ENCODE assay signal across 1 cellular context in the genomic region with DNA sequence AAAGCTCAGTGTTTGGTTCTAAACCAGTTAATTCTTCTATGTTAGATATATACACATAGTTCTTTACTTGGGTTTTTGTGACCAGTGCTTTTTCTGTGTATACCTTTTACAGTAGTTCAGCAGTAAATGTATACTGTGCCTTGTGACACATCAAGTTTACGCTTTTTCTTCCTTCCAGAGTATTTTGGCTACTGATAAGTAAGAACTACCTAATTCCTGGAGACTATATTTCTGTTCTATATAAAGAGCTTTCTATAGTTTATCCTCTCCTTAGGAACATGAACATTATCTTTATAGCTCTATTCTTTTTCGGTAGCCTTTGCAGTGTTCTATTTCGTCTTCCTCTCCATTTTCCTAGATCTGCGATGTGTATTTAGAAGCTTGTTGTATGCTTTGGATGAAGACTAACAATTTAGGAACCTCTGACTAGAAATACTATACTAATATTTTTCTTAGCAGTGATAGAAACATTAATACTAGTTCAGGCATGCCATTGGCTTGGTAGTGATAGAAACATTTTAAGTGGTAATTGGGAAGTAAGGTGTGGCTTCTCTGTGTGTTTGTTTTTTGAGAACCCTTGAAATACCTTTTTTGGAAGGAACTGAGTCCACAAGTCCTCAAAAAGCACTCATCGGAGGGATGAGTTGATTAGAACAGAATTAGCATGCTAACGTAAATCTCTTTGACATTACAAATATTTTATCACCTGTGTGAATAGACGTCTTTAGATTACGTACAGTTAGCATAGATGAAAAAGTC.
TF ChIP-seq lines count a peak whose summit lies in the region.

No MANE protein-coding gene starts in this region.

TF ChIP-seq in WTC11, 78 proteins besides CTCF, POLR2A, EP300 and RAD21 (continued from another document):
- TF ChIP-seq, protein P1, sequence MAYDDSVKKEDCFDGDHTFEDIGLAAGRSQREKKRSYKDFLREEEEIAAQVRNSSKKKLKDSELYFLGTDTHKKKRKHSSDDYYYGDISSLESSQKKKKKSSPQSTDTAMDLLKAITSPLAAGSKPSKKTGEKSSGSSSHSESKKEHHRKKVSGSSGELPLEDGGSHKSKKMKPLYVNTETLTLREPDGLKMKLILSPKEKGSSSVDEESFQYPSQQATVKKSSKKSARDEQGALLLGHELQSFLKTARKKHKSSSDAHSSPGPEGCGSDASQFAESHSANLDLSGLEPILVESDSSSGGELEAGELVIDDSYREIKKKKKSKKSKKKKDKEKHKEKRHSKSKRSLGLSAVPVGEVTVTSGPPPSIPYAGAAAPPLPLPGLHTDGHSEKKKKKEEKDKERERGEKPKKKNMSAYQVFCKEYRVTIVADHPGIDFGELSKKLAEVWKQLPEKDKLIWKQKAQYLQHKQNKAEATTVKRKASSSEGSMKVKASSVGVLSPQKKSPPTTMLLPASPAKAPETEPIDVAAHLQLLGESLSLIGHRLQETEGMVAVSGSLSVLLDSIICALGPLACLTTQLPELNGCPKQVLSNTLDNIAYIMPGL (CRISPR knock-in tag; IDR thresholded peaks at IDR 0.05) = no peak
- TF ChIP-seq, protein P2, sequence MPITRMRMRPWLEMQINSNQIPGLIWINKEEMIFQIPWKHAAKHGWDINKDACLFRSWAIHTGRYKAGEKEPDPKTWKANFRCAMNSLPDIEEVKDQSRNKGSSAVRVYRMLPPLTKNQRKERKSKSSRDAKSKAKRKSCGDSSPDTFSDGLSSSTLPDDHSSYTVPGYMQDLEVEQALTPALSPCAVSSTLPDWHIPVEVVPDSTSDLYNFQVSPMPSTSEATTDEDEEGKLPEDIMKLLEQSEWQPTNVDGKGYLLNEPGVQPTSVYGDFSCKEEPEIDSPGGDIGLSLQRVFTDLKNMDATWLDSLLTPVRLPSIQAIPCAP (CRISPR knock-in tag; IDR thresholded peaks at IDR 0.05) = no peak
- TF ChIP-seq, protein P3, sequence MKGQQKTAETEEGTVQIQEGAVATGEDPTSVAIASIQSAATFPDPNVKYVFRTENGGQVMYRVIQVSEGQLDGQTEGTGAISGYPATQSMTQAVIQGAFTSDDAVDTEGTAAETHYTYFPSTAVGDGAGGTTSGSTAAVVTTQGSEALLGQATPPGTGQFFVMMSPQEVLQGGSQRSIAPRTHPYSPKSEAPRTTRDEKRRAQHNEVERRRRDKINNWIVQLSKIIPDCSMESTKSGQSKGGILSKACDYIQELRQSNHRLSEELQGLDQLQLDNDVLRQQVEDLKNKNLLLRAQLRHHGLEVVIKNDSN (CRISPR knock-in tag; IDR thresholded peaks at IDR 0.05) = no peak
- TF ChIP-seq, protein P4, sequence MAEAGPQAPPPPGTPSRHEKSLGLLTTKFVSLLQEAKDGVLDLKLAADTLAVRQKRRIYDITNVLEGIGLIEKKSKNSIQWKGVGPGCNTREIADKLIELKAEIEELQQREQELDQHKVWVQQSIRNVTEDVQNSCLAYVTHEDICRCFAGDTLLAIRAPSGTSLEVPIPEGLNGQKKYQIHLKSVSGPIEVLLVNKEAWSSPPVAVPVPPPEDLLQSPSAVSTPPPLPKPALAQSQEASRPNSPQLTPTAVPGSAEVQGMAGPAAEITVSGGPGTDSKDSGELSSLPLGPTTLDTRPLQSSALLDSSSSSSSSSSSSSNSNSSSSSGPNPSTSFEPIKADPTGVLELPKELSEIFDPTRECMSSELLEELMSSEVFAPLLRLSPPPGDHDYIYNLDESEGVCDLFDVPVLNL (CRISPR knock-in tag; IDR thresholded peaks at IDR 0.05; ENCODE audit: borderline replicate concordance, low read depth) = no peak
- no peak for TF ChIP-seq ZNF138 (CRISPR knock-in tag; conservative IDR thresholded peaks at IDR 0.05)
- TF ChIP-seq, protein P5, sequence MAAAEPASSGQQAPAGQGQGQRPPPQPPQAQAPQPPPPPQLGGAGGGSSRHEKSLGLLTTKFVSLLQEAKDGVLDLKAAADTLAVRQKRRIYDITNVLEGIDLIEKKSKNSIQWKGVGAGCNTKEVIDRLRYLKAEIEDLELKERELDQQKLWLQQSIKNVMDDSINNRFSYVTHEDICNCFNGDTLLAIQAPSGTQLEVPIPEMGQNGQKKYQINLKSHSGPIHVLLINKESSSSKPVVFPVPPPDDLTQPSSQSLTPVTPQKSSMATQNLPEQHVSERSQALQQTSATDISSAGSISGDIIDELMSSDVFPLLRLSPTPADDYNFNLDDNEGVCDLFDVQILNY (CRISPR knock-in tag; IDR thresholded peaks at IDR 0.05) = no peak
